Comparison of ENCODE assay signal across 8 cellular contexts in genomic region chr16:25013751-25014499, GRCh38. TPM values are rescaled to one million over a fixed set of nuclear protein-coding genes. Genes with fewer than 3 reads are reported as not detected.
A peak's percentile ranks its signal among the peaks of the same experiment; 100 is the strongest.
DNase-seq lines count a peak whose midpoint lies in the region; ATAC-seq, FAIRE-seq and TF ChIP-seq lines count a peak whose summit lies in the region.

No MANE protein-coding gene starts in this region.

- H3K27me3 Mint-ChIP-seq in T-cell, result no peaks in the 10 kb centered on the region

- H3K4me3 Mint-ChIP-seq in T-cell, result peak overlapping the region; percentile 96 to 97 (median 97)

- no peak for TF ChIP-seq EP300 in gastroesophageal sphincter (IDR thresholded peaks at IDR 0.05)

- H3K27ac ChIP-seq in heart right ventricle, result peak overlapping the region; percentile 92 to 99 (median 96)
- H3K27ac ChIP-seq in gastroesophageal sphincter, result peak overlapping the region; percentile 92 to 99 (median 96)
- H3K27ac ChIP-seq in small intestine (ENCODE audit: low read depth in 1 of 2, low read length in 1 of 2), result peak overlapping the region; percentile 97 to 98

- no peak for ATAC-seq in heart right ventricle
- no peak for ATAC-seq in left ventricle myocardium superior
- ATAC-seq in HG03025 (IDR thresholded peaks at IDR 0.05; ENCODE audit: low FRiP score, unreplicated experiment), result peak; percentile 54
- no peak for ATAC-seq in T-cell (replicated peaks in 1 of 4)
- no peak for ATAC-seq in gastroesophageal sphincter

- TF ChIP-seq CTCF in heart right ventricle (IDR thresholded peaks at IDR 0.05), result no peak
- TF ChIP-seq CTCF in gastroesophageal sphincter (IDR thresholded peaks at IDR 0.05), result no peak

- H3K4me1 ChIP-seq in heart right ventricle (peaks cover 3 to 73% (median 60%) of the 10 kb centered on the region in 9 donors), gastroesophageal sphincter (peaks cover 0 to 63% (median 37%) of the 10 kb centered on the region in 3 donors), small intestine (ENCODE audit: control insufficient read depth in 2 of 2, insufficient read depth in 1 of 2, low read depth in 1 of 2, low read length in 1 of 2) (peaks cover 13 to 25% of the 10 kb centered on the region in 2 donors)

- no peaks in the 10 kb centered on the region for H3K27me3 ChIP-seq in heart right ventricle
- no peaks in the 10 kb centered on the region for H3K27me3 ChIP-seq in gastroesophageal sphincter
- H3K27me3 ChIP-seq in small intestine (ENCODE audit: control insufficient read depth in 2 of 2, insufficient read depth in 2 of 2, low read length in 2 of 2), result no peaks in the 10 kb centered on the region

- intact Hi-C loops in heart right ventricle (cut with DNase I) (loop anchor here (2.0 to 10.0 kb wide), 8 partner anchors 27 to 59 kb away; no protein-coding TSS in a partner anchor), left ventricle myocardium superior (cut with micrococcal nuclease) (loop anchor here (10.0 kb wide), 1 partner anchor 49 kb away; no protein-coding TSS in a partner anchor), posterior vena cava (cut with DNase I) (no loop called here)

- H3K36me3 ChIP-seq in heart right ventricle (peaks cover 0 to 20% (median 0%) of the 10 kb centered on the region in 9 donors), gastroesophageal sphincter (peaks cover 0 to 11% of the 10 kb centered on the region in 2 donors), small intestine (ENCODE audit: control insufficient read depth in 2 of 2, insufficient read depth in 2 of 2, low read length in 2 of 2) (no peaks in the 10 kb centered on the region)

- H3K4me1 Mint-ChIP-seq in T-cell, result peaks cover 83 to 88% (median 88%) of the 10 kb centered on the region in 3 donors

- CTCF ChIA-PET in T-cell (lab: Charles Lee), result interaction anchor here in 1 of 2 donors (0.6 kb wide), 1 partner anchor 1455 kb away, joined by 3 read pairs; no protein-coding TSS in a partner anchor

- peak overlapping the region; percentile 96 to 97 for H3K27ac Mint-ChIP-seq in T-cell

- DNase-seq in heart right ventricle (no peak), left ventricle myocardium superior (no peak), T-cell (no peak), small intestine (no peak), posterior vena cava (ENCODE audit: low spot score) (no peak), GDM1 (lab: John Stamatoyannopoulos, UW) (no peak)

- 21 to 31% methylated on average over 14 of the region's 14 CpGs for WGBS in heart right ventricle, 2 donors
- WGBS in gastroesophageal sphincter (ENCODE audit: low coverage in 1 of 2), 2 donors, result 24 to 29% methylated on average over 12 to 14 of the region's 14 CpGs
- WGBS in small intestine, 3 donors, result 10 to 17% (median 15%) methylated on average over 14 of the region's 14 CpGs

- H3K9me3 ChIP-seq in heart right ventricle (no peaks in the 10 kb centered on the region), gastroesophageal sphincter (no peaks in the 10 kb centered on the region), small intestine (ENCODE audit: control insufficient read depth, low read depth) (no peaks in the 10 kb centered on the region)

- POLR2A ChIA-PET in T-cell (lab: Charles Lee), result interaction anchor here in 1 of 2 donors (0.7 kb wide), 1 partner anchor 11 kb away, joined by 5 read pairs; no protein-coding TSS in a partner anchor

- no peak for FAIRE-seq in small intestine (lab: Jason Lieb, UNC)

- H3K4me3 ChIP-seq in heart right ventricle (peak overlapping the region; percentile 66 to 93 (median 87)), gastroesophageal sphincter (peak overlapping the region; percentile 94 to 97), small intestine (ENCODE audit: low read depth in 1 of 2, low read length in 2 of 2) (peak overlapping the region; percentile 91 to 98)

- no peak for TF ChIP-seq POLR2A in gastroesophageal sphincter (IDR thresholded peaks at IDR 0.05)

- H3K36me3 Mint-ChIP-seq in T-cell, result peaks cover 14% of the 10 kb centered on the region

- H3K9me3 Mint-ChIP-seq in T-cell, result no peaks in the 10 kb centered on the region

RNA-seq across cellular contexts. Expression of gene ARHGAP17, which starts 1.2 kb away (rescaled TPM):
- 10 to 100 TPM; 45.7 to 95.9 (median 76.2) TPM for total RNA-seq in heart right ventricle
- polyA plus RNA-seq in heart right ventricle, result 10 to 100 TPM; 30.4 to 54.7 TPM
- 72.2 TPM for total RNA-seq in left ventricle myocardium superior
- total RNA-seq in T-cell, result 10 to 100 TPM; 61.5 to 78.1 (median 72.5) TPM
- 10 to 100 TPM; 40.8 to 51.2 (median 46.2) TPM for total RNA-seq in gastroesophageal sphincter
- 10 to 100 TPM; 37.9 to 76.7 (median 55.1) TPM for polyA plus RNA-seq in small intestine
- total RNA-seq in posterior vena cava, result 10 to 100 TPM; 71.1 to 81.2 TPM

Comparison
In these comparisons a context has a peak if more than half of its experiments do, and no peak if none do; other contexts are left out.
1. intact Hi-C loops: an anchor here in heart right ventricle (2.0 to 10.0 kb wide) and left ventricle myocardium superior (10.0 kb wide); none called in posterior vena cava.